Comparison of ENCODE assay signal across 21 cellular contexts in the genomic region with DNA sequence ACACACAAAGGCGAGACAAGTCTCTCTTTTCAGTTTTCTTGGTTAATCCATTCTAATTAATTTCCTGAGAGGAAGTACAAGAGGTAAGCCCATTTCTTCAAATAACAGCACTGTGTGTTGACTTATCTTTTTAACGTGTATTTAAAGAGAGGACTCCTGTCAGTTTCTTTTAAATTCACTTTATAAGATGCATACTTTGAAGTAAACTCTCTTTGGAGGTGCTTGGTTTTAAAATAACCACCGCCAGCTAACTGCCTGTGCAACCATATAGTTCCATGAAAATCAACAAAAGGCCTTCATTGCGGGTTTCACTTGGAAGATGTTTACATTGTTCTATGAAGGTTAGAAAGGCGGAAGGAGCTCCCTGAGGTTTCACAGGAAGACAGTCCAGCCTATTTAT. TPM values are rescaled to one million over a fixed set of nuclear protein-coding genes. Genes with fewer than 3 reads are reported as not detected.
DNase-seq lines count a peak whose midpoint lies in the region; ATAC-seq, FAIRE-seq and TF ChIP-seq lines count a peak whose summit lies in the region.
"Had no signal": no experiment of that assay in that cellular context is flagged by ENCODE, and none has a peak within 500 bp of the region (broad histone marks: within the 10 kb centered on the region; RNA-seq: fewer than 3 reads in every experiment).

No MANE protein-coding gene starts in this region.

- POLR2A ChIA-PET in naive thymus-derived CD8-positive, alpha-beta T cell (lab: Charles Lee): interaction anchor here (1.1 to 8.4 kb wide), 9 partner anchors 8 to 137 kb away, joined by 3 to 152 read pairs (median 3); a partner anchor contains a TSS

- in situ Hi-C loops in HAP-1 (cut with MboI; ENCODE audit: low sequenced_read_pairs): no loop called here

- ATAC-seq in activated T-helper 17 cell treated with anti-CD3 and anti-CD28 coated beads, Interleukin-2, amount 50 U/mL, for 72 hours (replicated peaks): peak; percentile 60
- ATAC-seq in naive thymus-derived CD8-positive, alpha-beta T cell: peak; percentile 48 to 54
- no peak for ATAC-seq in heart right ventricle
- ATAC-seq: effector memory CD8-positive, alpha-beta T cell; gastroesophageal sphincter; stimulated activated naive B cell treated with anti-CD40 and anti-IgM and Interleukin-4, amounts not matched to agents 10 μg/mL and 1 μg/mL and 100 μg/mL, for 72 hours had no signal

- H3K36me3 Mint-ChIP-seq in activated T-helper 17 cell treated with anti-CD3 and anti-CD28 coated beads, Interleukin-2, amount 50 U/mL, for 72 hours (ENCODE audit: low read depth): no peaks in the 10 kb centered on the region
- no peaks in the 10 kb centered on the region for H3K36me3 Mint-ChIP-seq in naive thymus-derived CD8-positive, alpha-beta T cell
- H3K36me3 Mint-ChIP-seq: stimulated activated naive B cell treated with anti-CD40 and anti-IgM and Interleukin-4, amounts not matched to agents 10 μg/mL and 1 μg/mL and 100 μg/mL, for 72 hours had no signal

- intact Hi-C loops in heart right ventricle (cut with DNase I): no loop called here

- H3K4me3 ChIP-seq in HAP-1: no peak overlapping the region
- no peak overlapping the region for H3K4me3 ChIP-seq in heart right ventricle
- H3K4me3 ChIP-seq: gastroesophageal sphincter had no signal

- H3K9me3 Mint-ChIP-seq in activated T-helper 17 cell treated with anti-CD3 and anti-CD28 coated beads, Interleukin-2, amount 50 U/mL, for 72 hours: peaks cover 4% of the 10 kb centered on the region
- peaks cover 0 to 3% (median 0%) of the 10 kb centered on the region in 9 donors for H3K9me3 Mint-ChIP-seq in naive thymus-derived CD8-positive, alpha-beta T cell
- H3K9me3 Mint-ChIP-seq: effector memory CD8-positive, alpha-beta T cell; stimulated activated naive B cell treated with anti-CD40 and anti-IgM and Interleukin-4, amounts not matched to agents 10 μg/mL and 1 μg/mL and 100 μg/mL, for 72 hours had no signal

- no peaks in the 10 kb centered on the region for H3K27me3 Mint-ChIP-seq in activated T-helper 17 cell treated with anti-CD3 and anti-CD28 coated beads, Interleukin-2, amount 50 U/mL, for 72 hours
- H3K27me3 Mint-ChIP-seq in naive thymus-derived CD8-positive, alpha-beta T cell: no peaks in the 10 kb centered on the region
- H3K27me3 Mint-ChIP-seq: effector memory CD8-positive, alpha-beta T cell; stimulated activated naive B cell treated with anti-CD40 and anti-IgM and Interleukin-4, amounts not matched to agents 10 μg/mL and 1 μg/mL and 100 μg/mL, for 72 hours had no signal

- FAIRE-seq in GM12892 (lab: Jason Lieb, UNC): no peak
- FAIRE-seq: HTR-8/SVneo, RCC 7860 had no signal

- H3K27me3 ChIP-seq in HAP-1 (ENCODE audit: low read depth): no peaks in the 10 kb centered on the region
- no peaks in the 10 kb centered on the region for H3K27me3 ChIP-seq in heart right ventricle
- H3K27me3 ChIP-seq: gastroesophageal sphincter had no signal

- DNase-seq in CD1c-positive myeloid dendritic cell (ENCODE audit: extremely low spot score) (peak; percentile 3), HAP-1 (ENCODE audit: low spot score in 2 of 2) (peak; percentile 33 to 76), cortex of kidney (lab: John Stamatoyannopoulos, UW) (no peak), heart right ventricle (no peak), GM12892 (ENCODE audit: insufficient read length) (no peak), NCI-H1694 treated with DMSO at 0.1 percent for 48 hours (lab: John Stamatoyannopoulos, UW) (no peak)
- peak in 3 of 10 donors; percentile 28 to 48 (median 41) for DNase-seq in naive thymus-derived CD8-positive, alpha-beta T cell
- DNase-seq: anterior cingulate cortex; effector memory CD8-positive, alpha-beta T cell; GDM1; HCEC 1CT; NCI-H1105 treated with DMSO at 0.1 percent for 48 hours; NCI-H226; stimulated activated CD4-positive, alpha-beta T cell treated with anti-CD3 and anti-CD28 coated beads, Interleukin-4, amount 100 ng/mL, for 24 hours; stimulated activated naive B cell treated with anti-CD40 and anti-IgM and Interleukin-4, amounts not matched to agents 10 μg/mL and 1 μg/mL and 100 μg/mL, for 72 hours had no signal

- H3K4me1 Mint-ChIP-seq in activated T-helper 17 cell treated with anti-CD3 and anti-CD28 coated beads, Interleukin-2, amount 50 U/mL, for 72 hours: peaks cover 17% of the 10 kb centered on the region
- peaks cover 26 to 60% (median 48%) of the 10 kb centered on the region in 4 donors for H3K4me1 Mint-ChIP-seq in naive thymus-derived CD8-positive, alpha-beta T cell

- 62 to 65% methylated on average over 5 of the region's 5 CpGs for WGBS in heart right ventricle, 2 donors

- peak overlapping the region; percentile 69 for H3K4me3 Mint-ChIP-seq in activated T-helper 17 cell treated with anti-CD3 and anti-CD28 coated beads, Interleukin-2, amount 50 U/mL, for 72 hours
- peak overlapping the region; percentile 41 to 81 (median 70) for H3K4me3 Mint-ChIP-seq in naive thymus-derived CD8-positive, alpha-beta T cell
- H3K4me3 Mint-ChIP-seq: effector memory CD8-positive, alpha-beta T cell had no signal

- TF ChIP-seq POLR2A in GM12892 (IDR thresholded peaks at IDR 0.05; ENCODE audit: low read depth, low read length): no peak

- no peaks in the 10 kb centered on the region for H3K9me3 ChIP-seq in HAP-1
- no peaks in the 10 kb centered on the region for H3K9me3 ChIP-seq in heart right ventricle
- H3K9me3 ChIP-seq: gastroesophageal sphincter had no signal

- peak overlapping the region; percentile 87 for H3K27ac Mint-ChIP-seq in activated T-helper 17 cell treated with anti-CD3 and anti-CD28 coated beads, Interleukin-2, amount 50 U/mL, for 72 hours
- peak overlapping the region; percentile 85 to 100 (median 96) for H3K27ac Mint-ChIP-seq in naive thymus-derived CD8-positive, alpha-beta T cell
- H3K27ac Mint-ChIP-seq: stimulated activated naive B cell treated with anti-CD40 and anti-IgM and Interleukin-4, amounts not matched to agents 10 μg/mL and 1 μg/mL and 100 μg/mL, for 72 hours had no signal

- no peaks in the 10 kb centered on the region for H3K36me3 ChIP-seq in HAP-1 (replicated peaks)
- H3K36me3 ChIP-seq in heart right ventricle: no peaks in the 10 kb centered on the region
- H3K36me3 ChIP-seq: gastroesophageal sphincter had no signal

- H3K27ac ChIP-seq in heart right ventricle: no peak overlapping the region
- H3K27ac ChIP-seq: C4-2B, gastroesophageal sphincter had no signal

- no peak for TF ChIP-seq CTCF in heart right ventricle (IDR thresholded peaks at IDR 0.05)

- H3K4me1 ChIP-seq in HAP-1 (peaks cover 8% of the 10 kb centered on the region), heart right ventricle (no peaks in the 10 kb centered on the region)

RNA-seq across cellular contexts. Expression of a gene that starts 13.1 kb away (rescaled TPM):
- total RNA-seq in activated T-helper 17 cell treated with anti-CD3 and anti-CD28 coated beads, Interleukin-2, amount 50 U/mL, for 72 hours: 10 to 100 TPM; 50.7 to 76.7 TPM
- total RNA-seq in naive thymus-derived CD8-positive, alpha-beta T cell: 100 to 1,000 TPM; 182 to 186 TPM
- polyA plus RNA-seq in naive thymus-derived CD8-positive, alpha-beta T cell: 10 to 100 TPM; 21.8 to 30.6 (median 24.1) TPM
- total RNA-seq in heart right ventricle: 10 to 100 TPM; 13.2 to 21.9 (median 15.8) TPM
- 1 to 10 TPM; 2.3 to 2.7 TPM for polyA plus RNA-seq in heart right ventricle
- polyA plus RNA-seq in GM12892 (2012; ENCODE audit: missing spikeins): 1.9 TPM

RNA-seq across cellular contexts. Expression of a gene that starts 50.9 kb away (rescaled TPM):
- total RNA-seq in activated T-helper 17 cell treated with anti-CD3 and anti-CD28 coated beads, Interleukin-2, amount 50 U/mL, for 72 hours: not detected
- not detected for total RNA-seq in naive thymus-derived CD8-positive, alpha-beta T cell
- polyA plus RNA-seq in naive thymus-derived CD8-positive, alpha-beta T cell: not detected
- total RNA-seq in heart right ventricle: not detected
- not detected for polyA plus RNA-seq in heart right ventricle
- polyA plus RNA-seq in GM12892 (2012; ENCODE audit: missing spikeins): not detected
- total RNA-seq: gastroesophageal sphincter, renal cortical epithelial cell had no signal

Comparison
In these comparisons a context has a peak if more than half of its experiments do, and no peak if none do; other contexts are left out.
1. DNase-seq: peak in CD1c-positive myeloid dendritic cell (single experiment) and HAP-1 (2 of 2); none in cortex of kidney (single experiment), heart right ventricle (0 of 2), GM12892 (single experiment) and NCI-H1694 treated with DMSO at 0.1 percent for 48 hours (single experiment).
2. ATAC-seq: peak in activated T-helper 17 cell treated with anti-CD3 and anti-CD28 coated beads, Interleukin-2, amount 50 U/mL, for 72 hours (single experiment) and naive thymus-derived CD8-positive, alpha-beta T cell (2 of 2); none in heart right ventricle (0 of 8).